Comparison of ENCODE assay signal across 8 cellular contexts in genomic region chr9:78821126-78821822, GRCh38.
DNase-seq lines count a peak whose midpoint lies in the region; ATAC-seq and TF ChIP-seq lines count a peak whose summit lies in the region.

No MANE protein-coding gene starts in this region.

- H3K36me3 ChIP-seq in neutrophil: no peaks in the 10 kb centered on the region

- POLR2A ChIA-PET in activated CD4-positive, alpha-beta T cell treated with anti-CD3 and anti-CD28 coated beads for 36 hours (lab: Charles Lee): no interaction called here

- H3K4me1 ChIP-seq in neutrophil (ENCODE audit: control insufficient read depth in 1 of 2, insufficient read depth in 1 of 2, low read depth in 1 of 2, low read length in 1 of 2): no peaks in the 10 kb centered on the region

- H3K9me3 ChIP-seq in neutrophil: no peaks in the 10 kb centered on the region

- H3K4me3 Mint-ChIP-seq in activated CD4-positive, alpha-beta T cell treated with anti-CD3 and anti-CD28 coated beads for 36 hours: peak overlapping the region; percentile 39
- H3K4me3 Mint-ChIP-seq in IgD-negative memory B cell: peak overlapping the region in 3 of 4 donors; percentile 39 to 87 (median 58)

- peaks cover 4% of the 10 kb centered on the region for H3K4me1 Mint-ChIP-seq in activated CD4-positive, alpha-beta T cell treated with anti-CD3 and anti-CD28 coated beads for 36 hours
- H3K4me1 Mint-ChIP-seq in IgD-negative memory B cell: peaks cover 4 to 5% (median 4%) of the 10 kb centered on the region in 3 donors

- H3K9me3 Mint-ChIP-seq in activated CD4-positive, alpha-beta T cell treated with anti-CD3 and anti-CD28 coated beads for 36 hours (ENCODE audit: low read depth): no peaks in the 10 kb centered on the region
- H3K9me3 Mint-ChIP-seq in IgD-negative memory B cell: no peaks in the 10 kb centered on the region

- peak; percentile 61 for TF ChIP-seq CTCF in neutrophil (IDR thresholded peaks at IDR 0.05)

- H3K27ac Mint-ChIP-seq in activated CD4-positive, alpha-beta T cell treated with anti-CD3 and anti-CD28 coated beads for 36 hours: no peak overlapping the region
- no peak overlapping the region for H3K27ac Mint-ChIP-seq in IgD-negative memory B cell

- H3K36me3 Mint-ChIP-seq in activated CD4-positive, alpha-beta T cell treated with anti-CD3 and anti-CD28 coated beads for 36 hours (ENCODE audit: low read depth): no peaks in the 10 kb centered on the region
- no peaks in the 10 kb centered on the region for H3K36me3 Mint-ChIP-seq in IgD-negative memory B cell

- H3K27ac ChIP-seq in neutrophil: no peak overlapping the region

- intact Hi-C loops in activated CD4-positive, alpha-beta T cell treated with anti-CD3 and anti-CD28 coated beads for 36 hours (cut with DNase I, micrococcal nuclease): loop anchor here in 1 of 2 experiments (10.0 kb wide), 1 partner anchor 1134 kb away; no protein-coding TSS in a partner anchor

- CTCF ChIA-PET in activated CD4-positive, alpha-beta T cell treated with anti-CD3 and anti-CD28 coated beads for 36 hours (lab: Charles Lee): interaction anchor here (0.7 to 1.3 kb wide), 6 partner anchors 9 to 964 kb away, joined by 3 to 4 read pairs (median 3); no protein-coding TSS in a partner anchor

- no peak overlapping the region for H3K4me3 ChIP-seq in neutrophil (ENCODE audit: low read depth in 1 of 2, low read length in 1 of 2)

- ATAC-seq in activated CD4-positive, alpha-beta T cell treated with anti-CD3 and anti-CD28 coated beads for 36 hours: peak; percentile 49
- peak; percentile 93 for ATAC-seq in GM21528 (IDR thresholded peaks at IDR 0.05; ENCODE audit: low FRiP score, unreplicated experiment)

- no peaks in the 10 kb centered on the region for H3K27me3 Mint-ChIP-seq in activated CD4-positive, alpha-beta T cell treated with anti-CD3 and anti-CD28 coated beads for 36 hours
- H3K27me3 Mint-ChIP-seq in IgD-negative memory B cell: no peaks in the 10 kb centered on the region

- DNase-seq in activated CD4-positive, alpha-beta T cell treated with anti-CD3 and anti-CD28 coated beads for 36 hours: no peak
- no peak for DNase-seq in activated CD4-positive, alpha-beta T cell treated with anti-CD3 and anti-CD28 coated beads, Interleukin-2, amount 50 U/mL, for 4 hours
- DNase-seq in RPMI8226 (peak; percentile 22), erythroblast (lab: John Stamatoyannopoulos, UW) (peak; percentile 35 to 42)
- no peak for DNase-seq in stimulated activated CD4-positive, alpha-beta T cell treated with anti-CD3 and anti-CD28 coated beads, Interleukin-12 subunit alpha, Interleukin-12 subunit beta, amount 100 ng/mL, for 4 hours

- TF ChIP-seq POLR2A in erythroblast (IDR thresholded peaks at IDR 0.05; ENCODE audit: low read length): no peak

- no peaks in the 10 kb centered on the region for H3K27me3 ChIP-seq in neutrophil

Comparison
In these comparisons a context has a peak if more than half of its experiments do, and no peak if none do; other contexts are left out.
1. DNase-seq: peak in RPMI8226 (single experiment) and erythroblast (2 of 2); none in activated CD4-positive, alpha-beta T cell treated with anti-CD3 and anti-CD28 coated beads for 36 hours (single experiment), activated CD4-positive, alpha-beta T cell treated with anti-CD3 and anti-CD28 coated beads, Interleukin-2, amount 50 U/mL, for 4 hours (0 of 2) and stimulated activated CD4-positive, alpha-beta T cell treated with anti-CD3 and anti-CD28 coated beads, Interleukin-12 subunit alpha, Interleukin-12 subunit beta, amount 100 ng/mL, for 4 hours (single experiment).